20 cellular contexts compared by ENCODE assay signal in genomic region chr1:203143671-203144070, GRCh38. TPM values are rescaled to one million over a fixed set of nuclear protein-coding genes. Genes with fewer than 3 reads are reported as not detected.
"Had no signal": no experiment of that assay in that cellular context is flagged by ENCODE, and none has a peak within 500 bp of the region (broad histone marks: within the 10 kb centered on the region; RNA-seq: fewer than 3 reads in every experiment).

No MANE protein-coding gene starts in this region.

- H3K4me3 ChIP-seq: coronary artery, gastroesophageal sphincter, lung, thyroid gland had no signal

- H3K27ac ChIP-seq: coronary artery, gastroesophageal sphincter, thyroid gland had no signal

- H3K27me3 ChIP-seq: thyroid gland had no signal

- DNase-seq: activated CD4-positive, alpha-beta T cell treated with anti-CD3 and anti-CD28 coated beads for 1 hour; activated CD4-positive, alpha-beta T cell treated with anti-CD3 and anti-CD28 coated beads, Interleukin-2, amount 50 U/mL, for 48 hours; activated CD8-positive, alpha-beta memory T cell treated with anti-CD3 and anti-CD28 coated beads, Interleukin-2, amount 10 ng/mL, durations not matched to agents 7 days and 5 days; activated effector memory CD4-positive, alpha-beta T cell treated with anti-CD3 and anti-CD28 coated beads, Interleukin-2, amount 50 U/mL, for 16 hours; activated T-cell treated with anti-CD3 and anti-CD28 coated beads, Interleukin-2, amount 50 U/mL, for 24 hours; amniotic stem cell; effector CD8-positive, alpha-beta T cell; hippocampal formation; kidney glomerular epithelial cell; natural killer cell; occipital lobe; stimulated activated CD4-positive, alpha-beta T cell treated with anti-CD3 and anti-CD28 coated beads, Interleukin-2, amount 100 ng/mL, for 48 hours; stimulated activated naive CD8-positive, alpha-beta T cell treated with anti-CD3 and anti-CD28 coated beads, Interleukin-15, Interleukin-2, amounts not matched to agents 100 U/mL and 50 U/mL, for 24 hours; thyroid gland had no signal

- H3K4me1 ChIP-seq: gastroesophageal sphincter, thyroid gland had no signal

- H3K36me3 ChIP-seq: gastroesophageal sphincter, thyroid gland had no signal

- H3K9me3 ChIP-seq: gastroesophageal sphincter, thyroid gland had no signal

- ATAC-seq: activated CD8-positive, alpha-beta memory T cell treated with anti-CD3 and anti-CD28 coated beads, Interleukin-2, amount 10 ng/mL, durations not matched to agents 7 days and 5 days; activated naive CD4-positive, alpha-beta T cell treated with anti-CD3 and anti-CD28 coated beads, Interleukin-2, amount 50 U/mL, for 72 hours; gastroesophageal sphincter; natural killer cell; stimulated activated naive CD8-positive, alpha-beta T cell treated with anti-CD3 and anti-CD28 coated beads, Interleukin-15, Interleukin-2, amounts not matched to agents 100 U/mL and 50 U/mL, for 24 hours had no signal

RNA-seq across cellular contexts. Expression of gene ADORA1, which starts 16.1 kb away (rescaled TPM):
- total RNA-seq: activated CD8-positive, alpha-beta memory T cell treated with anti-CD3 and anti-CD28 coated beads, Interleukin-2, amount 10 ng/mL, durations not matched to agents 7 days and 5 days; activated naive CD4-positive, alpha-beta T cell treated with anti-CD3 and anti-CD28 coated beads, Interleukin-2, amount 50 U/mL, for 72 hours; natural killer cell; pulmonary artery endothelial cell had no signal

RNA-seq across cellular contexts. Expression of gene MYBPH, which starts 32.0 kb away (rescaled TPM):
- total RNA-seq: activated CD8-positive, alpha-beta memory T cell treated with anti-CD3 and anti-CD28 coated beads, Interleukin-2, amount 10 ng/mL, durations not matched to agents 7 days and 5 days; activated naive CD4-positive, alpha-beta T cell treated with anti-CD3 and anti-CD28 coated beads, Interleukin-2, amount 50 U/mL, for 72 hours; gastroesophageal sphincter; lung; mucosa of gallbladder; natural killer cell; occipital lobe; pulmonary artery endothelial cell had no signal

RNA-seq across cellular contexts. Expression of gene CHI3L1, which starts 42.8 kb away (rescaled TPM):
- total RNA-seq: activated CD8-positive, alpha-beta memory T cell treated with anti-CD3 and anti-CD28 coated beads, Interleukin-2, amount 10 ng/mL, durations not matched to agents 7 days and 5 days; pulmonary artery endothelial cell had no signal

RNA-seq across cellular contexts. Expression of gene MYOG, which starts 57.9 kb away (rescaled TPM):
- total RNA-seq: activated CD8-positive, alpha-beta memory T cell treated with anti-CD3 and anti-CD28 coated beads, Interleukin-2, amount 10 ng/mL, durations not matched to agents 7 days and 5 days; activated naive CD4-positive, alpha-beta T cell treated with anti-CD3 and anti-CD28 coated beads, Interleukin-2, amount 50 U/mL, for 72 hours; lung; mucosa of gallbladder; natural killer cell; occipital lobe; pulmonary artery endothelial cell; thyroid gland had no signal
